Comparison of ENCODE assay signal across 30 cellular contexts in the genomic region with DNA sequence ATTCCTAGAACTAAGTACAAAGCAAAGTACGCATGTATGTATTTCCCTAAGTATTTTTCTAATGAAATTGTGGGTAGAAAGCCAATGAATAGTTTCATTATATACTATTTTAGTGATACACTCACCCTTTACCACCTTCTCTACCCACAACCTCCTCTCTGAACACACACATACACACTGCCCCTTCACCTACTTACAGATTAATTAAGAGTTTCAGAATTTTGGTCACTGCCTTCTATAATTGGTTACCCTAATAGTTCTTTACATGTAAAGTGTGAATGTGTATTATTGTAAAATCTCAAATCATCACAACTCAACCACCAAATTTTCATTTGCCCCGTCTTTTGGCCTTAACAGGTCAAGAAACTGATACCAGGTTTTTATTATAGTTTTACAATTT.
"Had no signal": no experiment of that assay in that cellular context is flagged by ENCODE, and none has a peak within 500 bp of the region (broad histone marks: within the 10 kb centered on the region; RNA-seq: fewer than 3 reads in every experiment).

No MANE protein-coding gene starts in this region.

- H3K27me3 Mint-ChIP-seq: activated CD8-positive, alpha-beta T cell treated with anti-CD3 and anti-CD28 coated beads for 36 hours; activated naive CD8-positive, alpha-beta T cell treated with anti-CD3 and anti-CD28 coated beads, Interleukin-2, amount 50 U/mL, for 24 hours had no signal

- DNase-seq: activated CD4-positive, alpha-beta T cell treated with anti-CD3 and anti-CD28 coated beads, Interleukin-2, amount 10 ng/mL, durations not matched to agents 24 days and 14 days; activated CD4-positive, alpha-beta T cell treated with anti-CD3 and anti-CD28 coated beads, Interleukin-2, amount 50 U/mL, for 4 hours; activated CD8-positive, alpha-beta T cell treated with anti-CD3 and anti-CD28 coated beads for 36 hours; activated gamma-delta T cell treated with Interleukin-2 at 50 U/mL for 16 hours; activated naive CD4-positive, alpha-beta T cell treated with anti-CD3 and anti-CD28 coated beads for 36 hours; activated naive CD8-positive, alpha-beta T cell treated with anti-CD3 and anti-CD28 coated beads, Interleukin-2, amount 50 U/mL, for 24 hours; activated T-cell treated with anti-CD3 and anti-CD28 coated beads, Interleukin-2, amount 50 U/mL, for 1 hour; Karpas-422; MG63; NCI-H1048; NCI-H1105 treated with DMSO at 0.1 percent for 48 hours; NCI-H1436; NCI-H1694; NCI-H1930; NCI-H2081 treated with DMSO at 0.1 percent for 48 hours; NCI-H226; NCI-H446 treated with DMSO at 0.1 percent for 48 hours; NCI-H524 treated with DMSO at 0.1 percent for 48 hours; NK-92 treated with Interleukin-12 subunit alpha and Interleukin-12 subunit beta, amount 100 ng/mL, for 24 hours; PC-3; Peyer's patch; RPMI8226; SHP77 treated with DMSO at 0.1 percent for 48 hours; SK-N-SH had no signal

- H3K4me1 Mint-ChIP-seq: activated naive CD8-positive, alpha-beta T cell treated with anti-CD3 and anti-CD28 coated beads, Interleukin-2, amount 50 U/mL, for 24 hours had no signal

- H3K27ac ChIP-seq: Peyer's patch, SJSA1 had no signal

- ATAC-seq: activated CD8-positive, alpha-beta T cell treated with anti-CD3 and anti-CD28 coated beads for 36 hours; activated naive CD4-positive, alpha-beta T cell treated with anti-CD3 and anti-CD28 coated beads, Interleukin-2, amount 50 U/mL, for 72 hours; activated naive CD8-positive, alpha-beta T cell treated with anti-CD3 and anti-CD28 coated beads, Interleukin-2, amount 50 U/mL, for 24 hours; PC-3 had no signal

- H3K4me3 Mint-ChIP-seq: activated CD4-positive, alpha-beta T cell treated with anti-CD3 and anti-CD28 coated beads, Interleukin-2, amount 10 ng/mL, durations not matched to agents 24 days and 14 days; activated CD8-positive, alpha-beta T cell treated with anti-CD3 and anti-CD28 coated beads for 36 hours; activated naive CD4-positive, alpha-beta T cell treated with anti-CD3 and anti-CD28 coated beads for 36 hours; activated naive CD8-positive, alpha-beta T cell treated with anti-CD3 and anti-CD28 coated beads, Interleukin-2, amount 50 U/mL, for 24 hours; activated T-helper 1 cell treated with anti-CD3 and anti-CD28 coated beads, Interleukin-12 subunit alpha, Interleukin-12 subunit beta, Interleukin-2, Interleukin-4 antibody, amounts not matched to agents 30 ng/mL and 10 ng/mL and 1 ng/mL, durations not matched to agents 14 hours and 24 hours and 36 hours; T-helper 1 cell treated with Interleukin-12 subunit alpha and Interleukin-12 subunit beta and Interleukin-4 antibody, amounts not matched to agents 30 μg/mL and 1 μg/mL, for 36 hours; T-helper 2 cell treated with Interferon-gamma antibody and Interleukin-4, amounts not matched to agents 5 μg/mL and 100 μg/mL, for 36 hours had no signal

- H3K9me3 Mint-ChIP-seq: activated CD4-positive, alpha-beta T cell treated with anti-CD3 and anti-CD28 coated beads, Interleukin-2, amount 10 ng/mL, durations not matched to agents 24 days and 14 days; activated CD8-positive, alpha-beta T cell treated with anti-CD3 and anti-CD28 coated beads for 36 hours; activated naive CD4-positive, alpha-beta T cell treated with anti-CD3 and anti-CD28 coated beads for 36 hours; activated naive CD4-positive, alpha-beta T cell treated with anti-CD3 and anti-CD28 coated beads, Interleukin-2, amount 50 U/mL, for 72 hours; activated naive CD8-positive, alpha-beta T cell treated with anti-CD3 and anti-CD28 coated beads, Interleukin-2, amount 50 U/mL, for 24 hours; activated T-helper 1 cell treated with anti-CD3 and anti-CD28 coated beads, Interleukin-12 subunit alpha, Interleukin-12 subunit beta, Interleukin-2, Interleukin-4 antibody, amounts not matched to agents 30 ng/mL and 10 ng/mL and 1 ng/mL, durations not matched to agents 14 hours and 24 hours and 36 hours; T-helper 1 cell treated with Interleukin-12 subunit alpha and Interleukin-12 subunit beta and Interleukin-4 antibody, amounts not matched to agents 30 μg/mL and 1 μg/mL, for 36 hours; T-helper 2 cell treated with Interferon-gamma antibody and Interleukin-4, amounts not matched to agents 5 μg/mL and 100 μg/mL, for 36 hours had no signal

- H3K4me3 ChIP-seq: MG63, Peyer's patch, SJSA1 had no signal

- H3K9me3 ChIP-seq: MG63, Peyer's patch, SJSA1, SK-N-SH had no signal

- H3K27ac Mint-ChIP-seq: activated CD4-positive, alpha-beta T cell treated with anti-CD3 and anti-CD28 coated beads, Interleukin-2, amount 10 ng/mL, durations not matched to agents 24 days and 14 days; activated CD8-positive, alpha-beta T cell treated with anti-CD3 and anti-CD28 coated beads for 36 hours; activated naive CD4-positive, alpha-beta T cell treated with anti-CD3 and anti-CD28 coated beads for 36 hours; activated naive CD8-positive, alpha-beta T cell treated with anti-CD3 and anti-CD28 coated beads, Interleukin-2, amount 50 U/mL, for 24 hours; activated T-helper 1 cell treated with anti-CD3 and anti-CD28 coated beads, Interleukin-12 subunit alpha, Interleukin-12 subunit beta, Interleukin-2, Interleukin-4 antibody, amounts not matched to agents 30 ng/mL and 10 ng/mL and 1 ng/mL, durations not matched to agents 14 hours and 24 hours and 36 hours; T-helper 1 cell treated with Interleukin-12 subunit alpha and Interleukin-12 subunit beta and Interleukin-4 antibody, amounts not matched to agents 30 μg/mL and 1 μg/mL, for 36 hours; T-helper 2 cell treated with Interferon-gamma antibody and Interleukin-4, amounts not matched to agents 5 μg/mL and 100 μg/mL, for 36 hours had no signal

- H3K36me3 ChIP-seq: Peyer's patch had no signal

- FAIRE-seq: TTC549 had no signal

- H3K27me3 ChIP-seq: MG63, Peyer's patch, SJSA1 had no signal
